In the genomic region with DNA sequence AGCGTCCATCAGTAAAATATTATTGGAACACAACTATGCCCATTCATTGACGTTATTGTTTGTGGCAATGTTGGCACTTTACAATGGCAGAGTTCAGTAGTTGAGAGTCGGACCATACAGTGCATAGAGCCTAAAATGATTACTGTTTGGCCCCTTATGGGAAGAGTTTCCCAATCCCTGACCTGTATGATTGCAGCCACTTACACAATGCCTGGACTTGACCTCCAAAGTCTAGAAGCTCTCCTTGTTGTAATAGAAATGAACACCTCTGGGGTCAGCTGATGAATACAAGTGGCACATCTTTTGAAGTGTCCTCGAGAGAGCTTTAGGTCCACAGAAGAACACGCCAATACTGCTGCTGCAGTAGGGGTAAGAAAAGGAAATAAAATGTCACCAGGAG, we compare ENCODE assay signal across 1 cellular context.
TF ChIP-seq lines count a peak whose summit lies in the region.

No MANE protein-coding gene starts in this region.

TF ChIP-seq in HepG2, 621 proteins besides CTCF, POLR2A, EP300 and RAD21 (continued from another document and continues in another):
- TF ChIP-seq HNRNPLL (IDR thresholded peaks at IDR 0.05; ENCODE audit: low read depth, low read length, poor library complexity, severe bottlenecking), result no peak
- no peak for TF ChIP-seq ARNT2 (CRISPR knock-in tag; IDR thresholded peaks at IDR 0.05; ENCODE audit: low read depth)
- TF ChIP-seq ZNF639 (CRISPR knock-in tag; conservative IDR thresholded peaks at IDR 0.05), result no peak
- TF ChIP-seq TRAFD1 (CRISPR knock-in tag; IDR thresholded peaks at IDR 0.05; ENCODE audit: borderline replicate concordance), result no peak
- peak; percentile 31; the same call in 1 of the 2 replicates for TF ChIP-seq ARID5B (CRISPR knock-in tag; IDR thresholded peaks at IDR 0.05)
- TF ChIP-seq KDM2A (CRISPR knock-in tag; IDR thresholded peaks at IDR 0.05; ENCODE audit: borderline replicate concordance, low read depth), result no peak
- TF ChIP-seq, protein P1, sequence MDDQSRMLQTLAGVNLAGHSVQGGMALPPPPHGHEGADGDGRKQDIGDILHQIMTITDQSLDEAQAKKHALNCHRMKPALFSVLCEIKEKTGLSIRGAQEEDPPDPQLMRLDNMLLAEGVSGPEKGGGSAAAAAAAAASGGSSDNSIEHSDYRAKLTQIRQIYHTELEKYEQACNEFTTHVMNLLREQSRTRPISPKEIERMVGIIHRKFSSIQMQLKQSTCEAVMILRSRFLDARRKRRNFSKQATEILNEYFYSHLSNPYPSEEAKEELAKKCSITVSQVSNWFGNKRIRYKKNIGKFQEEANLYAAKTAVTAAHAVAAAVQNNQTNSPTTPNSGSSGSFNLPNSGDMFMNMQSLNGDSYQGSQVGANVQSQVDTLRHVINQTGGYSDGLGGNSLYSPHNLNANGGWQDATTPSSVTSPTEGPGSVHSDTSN (CRISPR knock-in tag; IDR thresholded peaks at IDR 0.05; ENCODE audit: borderline replicate concordance), result no peak
- no peak for TF ChIP-seq ZNF549 (CRISPR knock-in tag; IDR thresholded peaks at IDR 0.05)
- TF ChIP-seq NR3C1 (CRISPR knock-in tag; IDR thresholded peaks at IDR 0.05), result no peak
- TF ChIP-seq KLF6 (CRISPR knock-in tag; IDR thresholded peaks at IDR 0.05), result peak; percentile 21; the same call in 1 of the 2 replicates
- no peak for TF ChIP-seq ZNF564 (CRISPR knock-in tag; IDR thresholded peaks at IDR 0.05)
- no peak for TF ChIP-seq ZNF577 (CRISPR knock-in tag; IDR thresholded peaks at IDR 0.05; ENCODE audit: borderline replicate concordance, low read depth)
- no peak for TF ChIP-seq SPEN (CRISPR knock-in tag; IDR thresholded peaks at IDR 0.05; ENCODE audit: low read depth)
- no peak for TF ChIP-seq DNMT3B (CRISPR knock-in tag; conservative IDR thresholded peaks at IDR 0.05)
- no peak for TF ChIP-seq ZNF678 (CRISPR knock-in tag; IDR thresholded peaks at IDR 0.05)
- TF ChIP-seq, protein P2, sequence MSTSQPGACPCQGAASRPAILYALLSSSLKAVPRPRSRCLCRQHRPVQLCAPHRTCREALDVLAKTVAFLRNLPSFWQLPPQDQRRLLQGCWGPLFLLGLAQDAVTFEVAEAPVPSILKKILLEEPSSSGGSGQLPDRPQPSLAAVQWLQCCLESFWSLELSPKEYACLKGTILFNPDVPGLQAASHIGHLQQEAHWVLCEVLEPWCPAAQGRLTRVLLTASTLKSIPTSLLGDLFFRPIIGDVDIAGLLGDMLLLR (CRISPR knock-in tag; IDR thresholded peaks at IDR 0.05), result no peak
- no peak for TF ChIP-seq PHF5A (CRISPR knock-in tag; IDR thresholded peaks at IDR 0.05; ENCODE audit: low read depth, unreplicated experiment)
- TF ChIP-seq, protein P3, sequence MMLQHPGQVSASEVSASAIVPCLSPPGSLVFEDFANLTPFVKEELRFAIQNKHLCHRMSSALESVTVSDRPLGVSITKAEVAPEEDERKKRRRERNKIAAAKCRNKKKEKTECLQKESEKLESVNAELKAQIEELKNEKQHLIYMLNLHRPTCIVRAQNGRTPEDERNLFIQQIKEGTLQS (CRISPR knock-in tag; IDR thresholded peaks at IDR 0.05), result no peak
- no peak for TF ChIP-seq THYN1 (CRISPR knock-in tag; IDR thresholded peaks at IDR 0.05; ENCODE audit: borderline replicate concordance, low read depth)
- TF ChIP-seq ZNF790 (CRISPR knock-in tag; IDR thresholded peaks at IDR 0.05; ENCODE audit: borderline replicate concordance), result no peak
- TF ChIP-seq SNAPC5 (CRISPR knock-in tag; IDR thresholded peaks at IDR 0.05; ENCODE audit: borderline replicate concordance), result no peak
- 0 out of 2 replicates have a peak, but pooled peaks have one; percentile 51 for TF ChIP-seq ZNF12 (CRISPR knock-in tag; IDR thresholded peaks at IDR 0.05)
- no peak for TF ChIP-seq RFX3 (CRISPR knock-in tag; IDR thresholded peaks at IDR 0.05)
- no peak for TF ChIP-seq GABPA (IDR thresholded peaks at IDR 0.05; ENCODE audit: low read depth, low read length)
- TF ChIP-seq GABPA (CRISPR knock-in tag; IDR thresholded peaks at IDR 0.05; ENCODE audit: low read depth), result no peak
- no peak for TF ChIP-seq ZNF674 (CRISPR knock-in tag; IDR thresholded peaks at IDR 0.05; ENCODE audit: low read depth)
- TF ChIP-seq ZEB1 (IDR thresholded peaks at IDR 0.05; ENCODE audit: insufficient replicate concordance, low read depth), result no peak
- TF ChIP-seq, protein P4, sequence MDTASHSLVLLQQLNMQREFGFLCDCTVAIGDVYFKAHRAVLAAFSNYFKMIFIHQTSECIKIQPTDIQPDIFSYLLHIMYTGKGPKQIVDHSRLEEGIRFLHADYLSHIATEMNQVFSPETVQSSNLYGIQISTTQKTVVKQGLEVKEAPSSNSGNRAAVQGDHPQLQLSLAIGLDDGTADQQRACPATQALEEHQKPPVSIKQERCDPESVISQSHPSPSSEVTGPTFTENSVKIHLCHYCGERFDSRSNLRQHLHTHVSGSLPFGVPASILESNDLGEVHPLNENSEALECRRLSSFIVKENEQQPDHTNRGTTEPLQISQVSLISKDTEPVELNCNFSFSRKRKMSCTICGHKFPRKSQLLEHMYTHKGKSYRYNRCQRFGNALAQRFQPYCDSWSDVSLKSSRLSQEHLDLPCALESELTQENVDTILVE (CRISPR knock-in tag; IDR thresholded peaks at IDR 0.05), result no peak
- TF ChIP-seq ZNF652 (CRISPR knock-in tag; IDR thresholded peaks at IDR 0.05; ENCODE audit: borderline replicate concordance, low read depth), result no peak
- TF ChIP-seq ZFP82 (CRISPR knock-in tag; IDR thresholded peaks at IDR 0.05; ENCODE audit: borderline replicate concordance), result no peak
- TF ChIP-seq BCLAF1 (IDR thresholded peaks at IDR 0.05), result no peak
- TF ChIP-seq TFE3 (CRISPR knock-in tag; IDR thresholded peaks at IDR 0.05), result no peak
- no peak for TF ChIP-seq ZFP90 (CRISPR knock-in tag; IDR thresholded peaks at IDR 0.05; ENCODE audit: borderline replicate concordance)
- TF ChIP-seq, protein P5, sequence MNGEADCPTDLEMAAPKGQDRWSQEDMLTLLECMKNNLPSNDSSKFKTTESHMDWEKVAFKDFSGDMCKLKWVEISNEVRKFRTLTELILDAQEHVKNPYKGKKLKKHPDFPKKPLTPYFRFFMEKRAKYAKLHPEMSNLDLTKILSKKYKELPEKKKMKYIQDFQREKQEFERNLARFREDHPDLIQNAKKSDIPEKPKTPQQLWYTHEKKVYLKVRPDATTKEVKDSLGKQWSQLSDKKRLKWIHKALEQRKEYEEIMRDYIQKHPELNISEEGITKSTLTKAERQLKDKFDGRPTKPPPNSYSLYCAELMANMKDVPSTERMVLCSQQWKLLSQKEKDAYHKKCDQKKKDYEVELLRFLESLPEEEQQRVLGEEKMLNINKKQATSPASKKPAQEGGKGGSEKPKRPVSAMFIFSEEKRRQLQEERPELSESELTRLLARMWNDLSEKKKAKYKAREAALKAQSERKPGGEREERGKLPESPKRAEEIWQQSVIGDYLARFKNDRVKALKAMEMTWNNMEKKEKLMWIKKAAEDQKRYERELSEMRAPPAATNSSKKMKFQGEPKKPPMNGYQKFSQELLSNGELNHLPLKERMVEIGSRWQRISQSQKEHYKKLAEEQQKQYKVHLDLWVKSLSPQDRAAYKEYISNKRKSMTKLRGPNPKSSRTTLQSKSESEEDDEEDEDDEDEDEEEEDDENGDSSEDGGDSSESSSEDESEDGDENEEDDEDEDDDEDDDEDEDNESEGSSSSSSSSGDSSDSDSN (CRISPR knock-in tag; IDR thresholded peaks at IDR 0.05), result 0 out of 2 replicates have a peak, but pooled peaks have one; percentile 12
- TF ChIP-seq, protein P6, sequence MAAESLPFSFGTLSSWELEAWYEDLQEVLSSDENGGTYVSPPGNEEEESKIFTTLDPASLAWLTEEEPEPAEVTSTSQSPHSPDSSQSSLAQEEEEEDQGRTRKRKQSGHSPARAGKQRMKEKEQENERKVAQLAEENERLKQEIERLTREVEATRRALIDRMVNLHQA (CRISPR knock-in tag; IDR thresholded peaks at IDR 0.05), result peak; percentile 89; the same call in 1 of the 2 replicates
- TF ChIP-seq, protein P7, sequence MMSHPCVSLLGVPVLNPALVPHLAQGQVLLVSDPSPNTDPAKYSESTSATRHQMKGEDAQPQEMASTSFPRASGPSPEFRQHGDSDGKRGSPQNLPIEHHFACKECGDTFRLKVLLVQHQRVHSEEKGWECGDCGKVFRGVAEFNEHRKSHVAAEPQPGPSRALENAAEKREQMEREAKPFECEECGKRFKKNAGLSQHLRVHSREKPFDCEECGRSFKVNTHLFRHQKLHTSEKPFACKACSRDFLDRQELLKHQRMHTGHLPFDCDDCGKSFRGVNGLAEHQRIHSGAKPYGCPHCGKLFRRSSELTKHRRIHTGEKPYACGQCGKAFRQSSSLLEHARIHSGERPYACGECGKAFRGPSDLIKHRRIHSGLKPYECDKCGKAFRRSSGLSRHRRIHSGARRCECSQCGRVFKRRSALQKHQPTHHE (CRISPR knock-in tag; IDR thresholded peaks at IDR 0.05; ENCODE audit: borderline replicate concordance), result no peak
